In the genomic region with DNA sequence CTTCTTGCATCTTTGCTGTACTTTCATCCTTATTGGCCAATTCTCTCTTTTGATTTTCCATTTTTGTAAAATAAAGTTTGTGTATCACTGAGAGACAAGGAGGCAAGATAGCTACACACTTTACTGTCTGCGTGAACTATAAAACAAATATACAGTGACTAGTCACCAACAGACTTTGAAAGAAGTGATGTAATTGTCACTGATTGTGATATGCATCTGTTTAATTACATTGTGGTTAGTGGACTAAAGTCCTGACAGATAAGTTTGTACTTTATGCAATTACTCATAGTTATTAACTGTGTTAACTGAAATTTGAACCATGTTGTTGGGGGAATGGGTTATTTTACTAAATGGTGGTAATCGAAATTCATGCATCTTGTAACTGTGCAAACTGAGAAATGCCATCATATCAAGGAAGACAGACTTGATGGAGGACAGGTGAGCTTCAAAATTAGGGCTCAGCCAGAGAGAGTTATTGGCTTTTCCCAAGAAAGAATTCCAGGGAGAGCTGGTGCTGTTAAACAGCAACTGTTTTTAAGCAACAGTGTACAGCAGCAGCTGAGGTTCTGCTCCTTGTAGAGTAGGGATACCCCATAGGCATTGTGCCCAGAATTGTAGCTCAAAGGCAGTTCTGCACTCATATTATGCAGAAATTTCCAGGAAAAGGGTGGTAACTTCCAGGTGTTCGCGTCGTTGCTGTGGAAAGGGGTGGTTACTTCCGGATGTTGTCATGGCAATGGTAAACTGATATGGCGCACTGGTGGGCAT, we compare ENCODE assay signal across 1 cellular context.
TF ChIP-seq lines count a peak whose summit lies in the region.

No MANE protein-coding gene starts in this region.

TF ChIP-seq in HEK293, 187 proteins besides CTCF, POLR2A, EP300 and RAD21 (continued from another document and continues in another):
- TF ChIP-seq, protein P1, sequence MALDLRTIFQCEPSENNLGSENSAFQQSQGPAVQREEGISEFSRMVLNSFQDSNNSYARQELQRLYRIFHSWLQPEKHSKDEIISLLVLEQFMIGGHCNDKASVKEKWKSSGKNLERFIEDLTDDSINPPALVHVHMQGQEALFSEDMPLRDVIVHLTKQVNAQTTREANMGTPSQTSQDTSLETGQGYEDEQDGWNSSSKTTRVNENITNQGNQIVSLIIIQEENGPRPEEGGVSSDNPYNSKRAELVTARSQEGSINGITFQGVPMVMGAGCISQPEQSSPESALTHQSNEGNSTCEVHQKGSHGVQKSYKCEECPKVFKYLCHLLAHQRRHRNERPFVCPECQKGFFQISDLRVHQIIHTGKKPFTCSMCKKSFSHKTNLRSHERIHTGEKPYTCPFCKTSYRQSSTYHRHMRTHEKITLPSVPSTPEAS (tag by site-specific recombination; IDR thresholded peaks at IDR 0.05) = peak; percentile 64; the same call in 1 of the 2 replicates
- TF ChIP-seq ZNF654 (tag by site-specific recombination; IDR thresholded peaks at IDR 0.05; ENCODE audit: low read depth) (peak; percentile 13; the same call in 1 of the 2 replicates), ZNF561 (tag by site-specific recombination; IDR thresholded peaks at IDR 0.05; ENCODE audit: borderline replicate concordance) (no peak), YY1 (tag by site-specific recombination; IDR thresholded peaks at IDR 0.05) (no peak), SETDB1 (IDR thresholded peaks at IDR 0.05; ENCODE audit: insufficient read length, low read length) (no peak), ZFP3 (tag by site-specific recombination; IDR thresholded peaks at IDR 0.05; ENCODE audit: low read depth) (no peak), ZEB2 (tag by site-specific recombination; IDR thresholded peaks at IDR 0.05) (peak; percentile 99), SCRT1 (tag by site-specific recombination; IDR thresholded peaks at IDR 0.05; ENCODE audit: borderline replicate concordance) (0 out of 2 replicates have a peak, but pooled peaks have one; percentile 69), TRIM28 (IDR thresholded peaks at IDR 0.05; ENCODE audit: borderline replicate concordance, low read length) (no peak), GLIS2 (tag by site-specific recombination; IDR thresholded peaks at IDR 0.05) (no peak), ZNF776 (tag by site-specific recombination; IDR thresholded peaks at IDR 0.05; ENCODE audit: borderline replicate concordance) (no peak), ZNF121 (tag by site-specific recombination; IDR thresholded peaks at IDR 0.05) (no peak), OVOL3 (tag by site-specific recombination; IDR thresholded peaks at IDR 0.05) (peak; percentile 99), ZNF473 (tag by site-specific recombination; IDR thresholded peaks at IDR 0.05) (no peak), KLF9 (tag by site-specific recombination; IDR thresholded peaks at IDR 0.05; ENCODE audit: low read depth) (peak; percentile 8; the same call in 1 of the 2 replicates), ZNF549 (tag by site-specific recombination; IDR thresholded peaks at IDR 0.05) (no peak), ZNF112 (tag by site-specific recombination; IDR thresholded peaks at IDR 0.05) (no peak), ZNF747 (tag by site-specific recombination; IDR thresholded peaks at IDR 0.05) (no peak), ZNF548 (tag by site-specific recombination; IDR thresholded peaks at IDR 0.05) (no peak), BCL11B (tag by site-specific recombination; IDR thresholded peaks at IDR 0.05; ENCODE audit: low read depth) (peak; percentile 91), ZNF239 (tag by site-specific recombination; IDR thresholded peaks at IDR 0.05) (peak; percentile 84), ZNF768 (tag by site-specific recombination; IDR thresholded peaks at IDR 0.05) (no peak), ZNF23 (tag by site-specific recombination; IDR thresholded peaks at IDR 0.05; ENCODE audit: borderline replicate concordance) (no peak), ZNF624 (tag by site-specific recombination; IDR thresholded peaks at IDR 0.05) (no peak), ZNF623 (tag by site-specific recombination; IDR thresholded peaks at IDR 0.05) (peak; percentile 14; the same call in 1 of the 2 replicates), ZNF658 (tag by site-specific recombination; IDR thresholded peaks at IDR 0.05) (no peak)
- TF ChIP-seq, protein P2, sequence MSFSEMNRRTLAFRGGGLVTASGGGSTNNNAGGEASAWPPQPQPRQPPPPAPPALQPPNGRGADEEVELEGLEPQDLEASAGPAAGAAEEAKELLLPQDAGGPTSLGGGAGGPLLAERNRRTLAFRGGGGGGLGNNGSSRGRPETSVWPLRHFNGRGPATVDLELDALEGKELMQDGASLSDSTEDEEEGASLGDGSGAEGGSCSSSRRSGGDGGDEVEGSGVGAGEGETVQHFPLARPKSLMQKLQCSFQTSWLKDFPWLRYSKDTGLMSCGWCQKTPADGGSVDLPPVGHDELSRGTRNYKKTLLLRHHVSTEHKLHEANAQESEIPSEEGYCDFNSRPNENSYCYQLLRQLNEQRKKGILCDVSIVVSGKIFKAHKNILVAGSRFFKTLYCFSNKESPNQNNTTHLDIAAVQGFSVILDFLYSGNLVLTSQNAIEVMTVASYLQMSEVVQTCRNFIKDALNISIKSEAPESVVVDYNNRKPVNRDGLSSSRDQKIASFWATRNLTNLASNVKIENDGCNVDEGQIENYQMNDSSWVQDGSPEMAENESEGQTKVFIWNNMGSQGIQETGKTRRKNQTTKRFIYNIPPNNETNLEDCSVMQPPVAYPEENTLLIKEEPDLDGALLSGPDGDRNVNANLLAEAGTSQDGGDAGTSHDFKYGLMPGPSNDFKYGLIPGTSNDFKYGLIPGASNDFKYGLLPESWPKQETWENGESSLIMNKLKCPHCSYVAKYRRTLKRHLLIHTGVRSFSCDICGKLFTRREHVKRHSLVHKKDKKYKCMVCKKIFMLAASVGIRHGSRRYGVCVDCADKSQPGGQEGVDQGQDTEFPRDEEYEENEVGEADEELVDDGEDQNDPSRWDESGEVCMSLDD (tag by site-specific recombination; IDR thresholded peaks at IDR 0.05) = no peak
- TF ChIP-seq, protein P3, sequence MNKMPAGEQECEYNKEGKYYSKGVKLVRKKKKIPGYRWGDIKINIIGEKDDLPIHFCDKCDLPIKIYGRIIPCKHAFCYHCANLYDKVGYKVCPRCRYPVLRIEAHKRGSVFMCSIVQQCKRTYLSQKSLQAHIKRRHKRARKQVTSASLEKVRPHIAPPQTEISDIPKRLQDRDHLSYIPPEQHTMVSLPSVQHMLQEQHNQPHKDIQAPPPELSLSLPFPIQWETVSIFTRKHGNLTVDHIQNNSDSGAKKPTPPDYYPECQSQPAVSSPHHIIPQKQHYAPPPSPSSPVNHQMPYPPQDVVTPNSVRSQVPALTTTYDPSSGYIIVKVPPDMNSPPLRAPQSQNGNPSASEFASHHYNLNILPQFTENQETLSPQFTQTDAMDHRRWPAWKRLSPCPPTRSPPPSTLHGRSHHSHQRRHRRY (tag by site-specific recombination; IDR thresholded peaks at IDR 0.05) = no peak
- TF ChIP-seq, protein P4, sequence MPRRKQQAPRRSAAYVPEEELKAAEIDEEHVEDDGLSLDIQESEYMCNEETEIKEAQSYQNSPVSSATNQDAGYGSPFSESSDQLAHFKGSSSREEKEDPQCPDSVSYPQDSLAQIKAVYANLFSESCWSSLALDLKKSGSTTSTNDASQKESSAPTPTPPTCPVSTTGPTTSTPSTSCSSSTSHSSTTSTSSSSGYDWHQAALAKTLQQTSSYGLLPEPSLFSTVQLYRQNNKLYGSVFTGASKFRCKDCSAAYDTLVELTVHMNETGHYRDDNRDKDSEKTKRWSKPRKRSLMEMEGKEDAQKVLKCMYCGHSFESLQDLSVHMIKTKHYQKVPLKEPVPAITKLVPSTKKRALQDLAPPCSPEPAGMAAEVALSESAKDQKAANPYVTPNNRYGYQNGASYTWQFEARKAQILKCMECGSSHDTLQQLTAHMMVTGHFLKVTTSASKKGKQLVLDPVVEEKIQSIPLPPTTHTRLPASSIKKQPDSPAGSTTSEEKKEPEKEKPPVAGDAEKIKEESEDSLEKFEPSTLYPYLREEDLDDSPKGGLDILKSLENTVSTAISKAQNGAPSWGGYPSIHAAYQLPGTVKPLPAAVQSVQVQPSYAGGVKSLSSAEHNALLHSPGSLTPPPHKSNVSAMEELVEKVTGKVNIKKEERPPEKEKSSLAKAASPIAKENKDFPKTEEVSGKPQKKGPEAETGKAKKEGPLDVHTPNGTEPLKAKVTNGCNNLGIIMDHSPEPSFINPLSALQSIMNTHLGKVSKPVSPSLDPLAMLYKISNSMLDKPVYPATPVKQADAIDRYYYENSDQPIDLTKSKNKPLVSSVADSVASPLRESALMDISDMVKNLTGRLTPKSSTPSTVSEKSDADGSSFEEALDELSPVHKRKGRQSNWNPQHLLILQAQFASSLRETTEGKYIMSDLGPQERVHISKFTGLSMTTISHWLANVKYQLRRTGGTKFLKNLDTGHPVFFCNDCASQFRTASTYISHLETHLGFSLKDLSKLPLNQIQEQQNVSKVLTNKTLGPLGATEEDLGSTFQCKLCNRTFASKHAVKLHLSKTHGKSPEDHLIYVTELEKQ (tag by site-specific recombination; IDR thresholded peaks at IDR 0.05; ENCODE audit: borderline replicate concordance) = peak; percentile 99
- TF ChIP-seq, protein P5, sequence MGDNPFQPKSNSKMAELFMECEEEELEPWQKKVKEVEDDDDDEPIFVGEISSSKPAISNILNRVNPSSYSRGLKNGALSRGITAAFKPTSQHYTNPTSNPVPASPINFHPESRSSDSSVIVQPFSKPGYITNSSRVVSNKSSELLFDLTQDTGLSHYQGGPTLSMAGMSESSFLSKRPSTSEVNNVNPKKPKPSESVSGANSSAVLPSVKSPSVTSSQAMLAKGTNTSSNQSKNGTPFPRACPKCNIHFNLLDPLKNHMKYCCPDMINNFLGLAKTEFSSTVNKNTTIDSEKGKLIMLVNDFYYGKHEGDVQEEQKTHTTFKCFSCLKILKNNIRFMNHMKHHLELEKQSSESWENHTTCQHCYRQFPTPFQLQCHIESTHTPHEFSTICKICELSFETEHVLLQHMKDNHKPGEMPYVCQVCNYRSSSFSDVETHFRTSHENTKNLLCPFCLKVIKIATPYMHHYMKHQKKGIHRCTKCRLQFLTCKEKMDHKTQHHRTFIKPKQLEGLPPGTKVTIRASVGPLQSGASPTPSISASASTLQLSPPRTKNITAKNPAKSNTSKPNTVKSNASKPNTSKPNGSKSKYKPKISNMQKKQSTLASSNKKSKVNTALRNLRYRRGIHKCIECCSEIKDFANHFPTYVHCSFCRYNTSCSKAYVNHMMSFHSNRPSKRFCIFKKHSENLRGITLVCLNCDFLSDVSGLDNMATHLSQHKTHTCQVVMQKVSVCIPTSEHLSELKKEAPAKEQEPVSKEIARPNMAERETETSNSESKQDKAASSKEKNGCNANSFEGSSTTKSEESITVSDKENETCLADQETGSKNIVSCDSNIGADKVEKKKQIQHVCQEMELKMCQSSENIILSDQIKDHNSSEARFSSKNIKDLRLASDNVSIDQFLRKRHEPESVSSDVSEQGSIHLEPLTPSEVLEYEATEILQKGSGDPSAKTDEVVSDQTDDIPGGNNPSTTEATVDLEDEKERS (tag by site-specific recombination; IDR thresholded peaks at IDR 0.05) = no peak
- TF ChIP-seq, protein P6, sequence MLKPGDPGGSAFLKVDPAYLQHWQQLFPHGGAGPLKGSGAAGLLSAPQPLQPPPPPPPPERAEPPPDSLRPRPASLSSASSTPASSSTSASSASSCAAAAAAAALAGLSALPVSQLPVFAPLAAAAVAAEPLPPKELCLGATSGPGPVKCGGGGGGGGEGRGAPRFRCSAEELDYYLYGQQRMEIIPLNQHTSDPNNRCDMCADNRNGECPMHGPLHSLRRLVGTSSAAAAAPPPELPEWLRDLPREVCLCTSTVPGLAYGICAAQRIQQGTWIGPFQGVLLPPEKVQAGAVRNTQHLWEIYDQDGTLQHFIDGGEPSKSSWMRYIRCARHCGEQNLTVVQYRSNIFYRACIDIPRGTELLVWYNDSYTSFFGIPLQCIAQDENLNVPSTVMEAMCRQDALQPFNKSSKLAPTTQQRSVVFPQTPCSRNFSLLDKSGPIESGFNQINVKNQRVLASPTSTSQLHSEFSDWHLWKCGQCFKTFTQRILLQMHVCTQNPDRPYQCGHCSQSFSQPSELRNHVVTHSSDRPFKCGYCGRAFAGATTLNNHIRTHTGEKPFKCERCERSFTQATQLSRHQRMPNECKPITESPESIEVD (tag by site-specific recombination; IDR thresholded peaks at IDR 0.05) = peak; percentile 97
- TF ChIP-seq, protein P7, sequence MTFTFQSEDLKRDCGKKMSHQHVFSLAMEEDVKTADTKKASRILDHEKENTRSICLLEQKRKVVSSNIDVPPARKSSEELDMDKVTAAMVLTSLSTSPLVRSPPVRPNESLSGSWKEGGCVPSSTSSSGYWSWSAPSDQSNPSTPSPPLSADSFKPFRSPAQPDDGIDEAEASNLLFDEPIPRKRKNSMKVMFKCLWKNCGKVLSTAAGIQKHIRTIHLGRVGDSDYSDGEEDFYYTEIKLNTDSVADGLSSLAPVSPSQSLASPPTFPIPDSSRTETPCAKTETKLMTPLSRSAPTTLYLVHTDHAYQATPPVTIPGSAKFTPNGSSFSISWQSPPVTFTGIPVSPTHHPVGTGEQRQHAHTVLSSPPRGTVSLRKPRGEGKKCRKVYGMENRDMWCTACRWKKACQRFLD (tag by site-specific recombination; IDR thresholded peaks at IDR 0.05) = no peak
- TF ChIP-seq, protein P8, sequence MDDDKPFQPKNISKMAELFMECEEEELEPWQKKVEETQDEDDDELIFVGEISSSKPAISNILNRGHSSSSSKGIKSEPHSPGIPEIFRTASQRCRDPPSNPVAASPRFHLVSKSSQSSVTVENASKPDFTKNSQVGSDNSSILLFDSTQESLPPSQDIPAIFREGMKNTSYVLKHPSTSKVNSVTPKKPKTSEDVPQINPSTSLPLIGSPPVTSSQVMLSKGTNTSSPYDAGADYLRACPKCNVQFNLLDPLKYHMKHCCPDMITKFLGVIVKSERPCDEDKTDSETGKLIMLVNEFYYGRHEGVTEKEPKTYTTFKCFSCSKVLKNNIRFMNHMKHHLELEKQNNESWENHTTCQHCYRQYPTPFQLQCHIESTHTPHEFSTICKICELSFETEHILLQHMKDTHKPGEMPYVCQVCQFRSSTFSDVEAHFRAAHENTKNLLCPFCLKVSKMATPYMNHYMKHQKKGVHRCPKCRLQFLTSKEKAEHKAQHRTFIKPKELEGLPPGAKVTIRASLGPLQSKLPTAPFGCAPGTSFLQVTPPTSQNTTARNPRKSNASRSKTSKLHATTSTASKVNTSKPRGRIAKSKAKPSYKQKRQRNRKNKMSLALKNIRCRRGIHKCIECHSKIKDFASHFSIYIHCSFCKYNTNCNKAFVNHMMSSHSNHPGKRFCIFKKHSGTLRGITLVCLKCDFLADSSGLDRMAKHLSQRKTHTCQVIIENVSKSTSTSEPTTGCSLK (tag by site-specific recombination; IDR thresholded peaks at IDR 0.05) = no peak
- TF ChIP-seq, protein P9, sequence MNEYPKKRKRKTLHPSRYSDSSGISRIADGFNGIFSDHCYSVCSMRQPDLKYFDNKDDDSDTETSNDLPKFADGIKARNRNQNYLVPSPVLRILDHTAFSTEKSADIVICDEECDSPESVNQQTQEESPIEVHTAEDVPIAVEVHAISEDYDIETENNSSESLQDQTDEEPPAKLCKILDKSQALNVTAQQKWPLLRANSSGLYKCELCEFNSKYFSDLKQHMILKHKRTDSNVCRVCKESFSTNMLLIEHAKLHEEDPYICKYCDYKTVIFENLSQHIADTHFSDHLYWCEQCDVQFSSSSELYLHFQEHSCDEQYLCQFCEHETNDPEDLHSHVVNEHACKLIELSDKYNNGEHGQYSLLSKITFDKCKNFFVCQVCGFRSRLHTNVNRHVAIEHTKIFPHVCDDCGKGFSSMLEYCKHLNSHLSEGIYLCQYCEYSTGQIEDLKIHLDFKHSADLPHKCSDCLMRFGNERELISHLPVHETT (tag by site-specific recombination; IDR thresholded peaks at IDR 0.05) = peak; percentile 98
